In genomic region chr16:84985079-84986065, GRCh38 we compare ENCODE assay signal across 9 cellular contexts. TPM values are rescaled to one million over a fixed set of nuclear protein-coding genes. Genes with fewer than 3 reads are reported as not detected.
DNase-seq lines count a peak whose midpoint lies in the region; ATAC-seq and TF ChIP-seq lines count a peak whose summit lies in the region.
"Had no signal": no experiment of that assay in that cellular context is flagged by ENCODE, and none has a peak within 500 bp of the region (broad histone marks: within the 10 kb centered on the region; RNA-seq: fewer than 3 reads in every experiment).

No MANE protein-coding gene starts in this region.

- ATAC-seq in RWPE2 (ENCODE audit: low read depth) (peak; percentile 88), HG03095 (IDR thresholded peaks at IDR 0.05; ENCODE audit: unreplicated experiment) (no peak), GM21825 (IDR thresholded peaks at IDR 0.05; ENCODE audit: unreplicated experiment) (no peak), HG02642 (IDR thresholded peaks at IDR 0.05; ENCODE audit: poor library complexity, unreplicated experiment) (no peak), T-cell (replicated peaks in 1 of 4) (no peak)
- ATAC-seq: left cardiac atrium had no signal

- peaks cover 15 to 19% (median 16%) of the 10 kb centered on the region in 3 donors for H3K4me1 Mint-ChIP-seq in T-cell

- no peaks in the 10 kb centered on the region for H3K27me3 ChIP-seq in RWPE2 (ENCODE audit: insufficient read depth, poor library complexity, severe bottlenecking)

- peaks cover 92% of the 10 kb centered on the region for H3K36me3 ChIP-seq in RWPE2 (ENCODE audit: low read depth)

- peak overlapping the region in 1 of 2 donors; percentile 16 for H3K27ac Mint-ChIP-seq in T-cell

- peaks cover 44% of the 10 kb centered on the region for H3K36me3 Mint-ChIP-seq in T-cell

- H3K4me3 ChIP-seq in RWPE2 (ENCODE audit: severe bottlenecking) = no peak overlapping the region
- no peak overlapping the region for H3K4me3 ChIP-seq in skeletal muscle cell (ENCODE audit: low read depth, low read length)

- CTCF ChIA-PET in T-cell (lab: Charles Lee) = interaction anchor here (0.6 to 0.7 kb wide), 3 partner anchors 42 to 259 kb away, joined by 3 to 7 read pairs (median 6); no protein-coding TSS in a partner anchor

- no peaks in the 10 kb centered on the region for H3K9me3 ChIP-seq in RWPE2 (ENCODE audit: severe bottlenecking)

- POLR2A ChIA-PET in T-cell (lab: Charles Lee) = no interaction called here

- peaks cover 25% of the 10 kb centered on the region for H3K4me1 ChIP-seq in RWPE2 (ENCODE audit: insufficient read depth, poor library complexity, severe bottlenecking)

- no peaks in the 10 kb centered on the region for H3K27me3 Mint-ChIP-seq in T-cell

- DNase-seq in EL (peak; percentile 90), RWPE2 (ENCODE audit: low spot score) (no peak), fibroblast of gingiva (ENCODE audit: low read depth) (peak; percentile 89), skeletal muscle cell (ENCODE audit: low read depth) (peak; percentile 72), T-cell (no peak)
- DNase-seq: left cardiac atrium had no signal

- H3K4me3 Mint-ChIP-seq in T-cell = no peak overlapping the region

- no peak for TF ChIP-seq CTCF in RWPE2 (IDR thresholded peaks at IDR 0.05; ENCODE audit: poor library complexity, severe bottlenecking)

- peak overlapping the region; percentile 97 for H3K27ac ChIP-seq in RWPE2 (ENCODE audit: poor library complexity, severe bottlenecking)

- H3K9me3 Mint-ChIP-seq in T-cell = no peaks in the 10 kb centered on the region

RNA-seq across cellular contexts. Expression of gene ZDHHC7, which starts 26.0 kb away (rescaled TPM):
- total RNA-seq in T-cell = 10 to 100 TPM; 33.5 to 43.9 (median 38.7) TPM

RNA-seq across cellular contexts. Expression of gene KIAA0513, which starts 42.2 kb away (rescaled TPM):
- 10 to 100 TPM in 4 of 5 donors, 1 to 10 TPM in 1; 9.2 to 19.7 (median 17.2) TPM for total RNA-seq in T-cell

Comparison
In these comparisons a context has a peak if more than half of its experiments do, and no peak if none do; other contexts are left out.
1. DNase-seq: peak in EL (single experiment), fibroblast of gingiva (single experiment) and skeletal muscle cell (single experiment); none in RWPE2 (single experiment) and T-cell (0 of 34).